ENCODE assay signal across 1 cellular context in genomic region chr7:111380945-111381344, GRCh38.
TF ChIP-seq lines count a peak whose summit lies in the region.

No MANE protein-coding gene starts in this region.

TF ChIP-seq in HepG2, 621 proteins besides CTCF, POLR2A, EP300 and RAD21 (continued from another document and continues in another):
- no peak for TF ChIP-seq KIAA2018 (CRISPR knock-in tag; IDR thresholded peaks at IDR 0.05; ENCODE audit: borderline replicate concordance)
- no peak for TF ChIP-seq ZNF83 (CRISPR knock-in tag; IDR thresholded peaks at IDR 0.05; ENCODE audit: borderline replicate concordance)
- TF ChIP-seq GABPB1 (CRISPR knock-in tag; IDR thresholded peaks at IDR 0.05): no peak
- no peak for TF ChIP-seq SOX13 (IDR thresholded peaks at IDR 0.05)
- no peak for TF ChIP-seq SOX13 (CRISPR knock-in tag; conservative IDR thresholded peaks at IDR 0.05 in 1 of 2, IDR thresholded peaks at IDR 0.05 in 1 of 2)
- TF ChIP-seq TOE1 (CRISPR knock-in tag; IDR thresholded peaks at IDR 0.05): no peak
- TF ChIP-seq HNRNPLL (IDR thresholded peaks at IDR 0.05; ENCODE audit: low read depth, low read length, poor library complexity, severe bottlenecking): no peak
- TF ChIP-seq ZBTB3 (CRISPR knock-in tag; IDR thresholded peaks at IDR 0.05; ENCODE audit: borderline replicate concordance, low read depth): no peak
- no peak for TF ChIP-seq AFF4 (CRISPR knock-in tag; IDR thresholded peaks at IDR 0.05)
- no peak for TF ChIP-seq KMT2B (CRISPR knock-in tag; IDR thresholded peaks at IDR 0.05)
- no peak for TF ChIP-seq HIVEP1 (CRISPR knock-in tag; IDR thresholded peaks at IDR 0.05)
- TF ChIP-seq ZNF770 (CRISPR knock-in tag; IDR thresholded peaks at IDR 0.05): no peak
- TF ChIP-seq ZNF749 (CRISPR knock-in tag; IDR thresholded peaks at IDR 0.05; ENCODE audit: borderline replicate concordance): no peak
- no peak for TF ChIP-seq KAT2B (IDR thresholded peaks at IDR 0.05; ENCODE audit: borderline replicate concordance, low read depth, low read length)
- no peak for TF ChIP-seq SPEN (CRISPR knock-in tag; IDR thresholded peaks at IDR 0.05; ENCODE audit: low read depth)
- no peak for TF ChIP-seq ZNF513 (CRISPR knock-in tag; conservative IDR thresholded peaks at IDR 0.05)
- TF ChIP-seq CCDC6 (CRISPR knock-in tag; IDR thresholded peaks at IDR 0.05): no peak
- TF ChIP-seq ZNF343 (CRISPR knock-in tag; IDR thresholded peaks at IDR 0.05): no peak
- TF ChIP-seq ZNF276 (CRISPR knock-in tag; IDR thresholded peaks at IDR 0.05; ENCODE audit: low read depth): no peak
- TF ChIP-seq MAX (IDR thresholded peaks at IDR 0.05): no peak
- no peak for TF ChIP-seq TCF7 (IDR thresholded peaks at IDR 0.05; ENCODE audit: low read depth)
- TF ChIP-seq NR2F6 (IDR thresholded peaks at IDR 0.05): peak; percentile 55; the same call in 1 of the 2 replicates
- peak; percentile 68 for TF ChIP-seq NR2F6 (CRISPR knock-in tag; IDR thresholded peaks at IDR 0.05)
- no peak for TF ChIP-seq ZBTB40 (IDR thresholded peaks at IDR 0.05)
- no peak for TF ChIP-seq ZBTB40 (CRISPR knock-in tag; IDR thresholded peaks at IDR 0.05)
